Comparison of ENCODE assay signal across 9 cellular contexts in genomic region chr7:93890041-93890463, GRCh38. TPM values are rescaled to one million over a fixed set of nuclear protein-coding genes. Genes with fewer than 3 reads are reported as not detected.
A peak's percentile ranks its signal among the peaks of the same experiment; 100 is the strongest.
DNase-seq lines count a peak whose midpoint lies in the region; ATAC-seq and TF ChIP-seq lines count a peak whose summit lies in the region.
"Had no signal": no experiment of that assay in that cellular context is flagged by ENCODE, and none has a peak within 500 bp of the region (broad histone marks: within the 10 kb centered on the region; RNA-seq: fewer than 3 reads in every experiment).

No MANE protein-coding gene starts in this region.

- H3K27me3 ChIP-seq in H7 (ENCODE audit: control insufficient read depth, insufficient read depth, low read length) (peaks cover 10% of the 10 kb centered on the region), endocrine pancreas (ENCODE audit: control insufficient read depth, insufficient read depth, low read length) (no peaks in the 10 kb centered on the region), muscle layer of colon (ENCODE audit: control insufficient read depth in 1 of 2, insufficient read depth in 2 of 2, low read length in 2 of 2) (peaks cover 0 to 7% of the 10 kb centered on the region in 2 donors)

- H3K9me3 ChIP-seq in endocrine pancreas (ENCODE audit: control insufficient read depth, low read length) (no peaks in the 10 kb centered on the region), muscle layer of colon (ENCODE audit: low read length) (no peaks in the 10 kb centered on the region)

- peak; percentile 60 for DNase-seq in H7
- peak; percentile 23 for DNase-seq in NOMO-1 treated with DMSO at 0.1 percent for 48 hours (lab: John Stamatoyannopoulos, UW; ENCODE audit: unreplicated experiment)
- no peak for DNase-seq in globus pallidus (ENCODE audit: low spot score)

- H3K9ac ChIP-seq in endocrine pancreas (ENCODE audit: control insufficient read depth, insufficient read depth, low read length) (no peak overlapping the region), muscle layer of colon (ENCODE audit: low read length) (no peak overlapping the region)

- no peak for TF ChIP-seq CTCF in GM12875 (IDR thresholded peaks at IDR 0.05; ENCODE audit: borderline replicate concordance, insufficient read depth, low read depth, low read length)

- H3K4me1 ChIP-seq in endocrine pancreas (ENCODE audit: control insufficient read depth, insufficient read depth, low read length) (no peaks in the 10 kb centered on the region), muscle layer of colon (ENCODE audit: insufficient read depth, low read length) (no peaks in the 10 kb centered on the region)

- H3K36me3 ChIP-seq in H7 (replicated peaks; ENCODE audit: control insufficient read depth, insufficient read depth, low read length), result no peaks in the 10 kb centered on the region
- H3K36me3 ChIP-seq in endocrine pancreas (ENCODE audit: control insufficient read depth, insufficient read depth, low read length), result no peaks in the 10 kb centered on the region
- H3K36me3 ChIP-seq in muscle layer of colon (ENCODE audit: insufficient read depth, low read length), result no peaks in the 10 kb centered on the region

- H3K4me3 ChIP-seq in GM12875 (ENCODE audit: low read depth, low read length), result peak overlapping the region; percentile 8
- H3K4me3 ChIP-seq in H7 (ENCODE audit: insufficient read depth, low read depth, low read length), result peak overlapping the region; percentile 74
- peak overlapping the region; percentile 53 for H3K4me3 ChIP-seq in endocrine pancreas (ENCODE audit: control insufficient read depth, insufficient read depth, low read length)
- H3K4me3 ChIP-seq in muscle layer of colon (ENCODE audit: low read depth in 1 of 2, low read length in 2 of 2), result peak overlapping the region; percentile 52 to 71

- ATAC-seq in HG02840 (IDR thresholded peaks at IDR 0.05; ENCODE audit: low FRiP score, unreplicated experiment), result no peak
- ATAC-seq in GM19467 (IDR thresholded peaks at IDR 0.05; ENCODE audit: unreplicated experiment), result no peak

- no peak overlapping the region for H3K27ac ChIP-seq in muscle layer of colon (ENCODE audit: low read depth, low read length)

RNA-seq across cellular contexts. Expression of gene TFPI2, which starts 0.5 kb away (rescaled TPM):
- 4.8 and 8.1 TPM in 2 replicates for total RNA-seq in H7 (2014; rRNA removed; shearing (Covaris generic))
- total RNA-seq: activated CD8-positive, alpha-beta memory T cell treated with anti-CD3 and anti-CD28 coated beads for 36 hours had no signal

RNA-seq across cellular contexts. Expression of gene GNGT1, which starts 16.3 kb away (rescaled TPM):
- not detected in 2 replicates for total RNA-seq in H7 (2014; rRNA removed; shearing (Covaris generic))
- total RNA-seq: activated CD8-positive, alpha-beta memory T cell treated with anti-CD3 and anti-CD28 coated beads for 36 hours had no signal

RNA-seq across cellular contexts. Expression of gene GNG11, which starts 31.5 kb away (rescaled TPM):
- total RNA-seq in H7 (2014; rRNA removed; shearing (Covaris generic)), result 1.3 and 1.9 TPM in 2 replicates
- total RNA-seq: activated CD8-positive, alpha-beta memory T cell treated with anti-CD3 and anti-CD28 coated beads for 36 hours had no signal

Comparison
In these comparisons a context has a peak if more than half of its experiments do, and no peak if none do; other contexts are left out.
1. H3K4me3 ChIP-seq: peak in every context shown above with its lines; median percentile 74 in H7; 62 in muscle layer of colon; 53 in endocrine pancreas; 8 in GM12875.